In genomic region chr1:5532811-5533210, GRCh38 we compare ENCODE assay signal across 21 cellular contexts.
"Had no signal": no experiment of that assay in that cellular context is flagged by ENCODE, and none has a peak within 500 bp of the region (broad histone marks: within the 10 kb centered on the region; RNA-seq: fewer than 3 reads in every experiment).

No MANE protein-coding gene starts in this region.

- H3K36me3 ChIP-seq: SJSA1 had no signal

- H3K4me2 ChIP-seq: KMS-11 had no signal

- H3K27ac ChIP-seq: HL-60, KMS-11, SJSA1, SK-N-MC had no signal

- H3K9ac ChIP-seq: KMS-11 had no signal

- DNase-seq: Kasumi-1, MM.1S, NCI-H1092 treated with DMSO at 0.1 percent for 48 hours, NCI-H1436, NCI-H187, NCI-H2029, NCI-H2081 treated with DMSO at 0.1 percent for 48 hours, NCI-H2171, NCI-H226, NCI-H446, NCI-H510A, NCI-H524 treated with DMSO at 0.1 percent for 48 hours, NCI-H69, NCI-H774, PC-3, SIG-M5 had no signal

- H3K4me3 ChIP-seq: K562, SJSA1, SK-N-MC had no signal

- H3K4me1 ChIP-seq: SJSA1 had no signal

- H3K27me3 ChIP-seq: SJSA1 had no signal
